In the genomic region with DNA sequence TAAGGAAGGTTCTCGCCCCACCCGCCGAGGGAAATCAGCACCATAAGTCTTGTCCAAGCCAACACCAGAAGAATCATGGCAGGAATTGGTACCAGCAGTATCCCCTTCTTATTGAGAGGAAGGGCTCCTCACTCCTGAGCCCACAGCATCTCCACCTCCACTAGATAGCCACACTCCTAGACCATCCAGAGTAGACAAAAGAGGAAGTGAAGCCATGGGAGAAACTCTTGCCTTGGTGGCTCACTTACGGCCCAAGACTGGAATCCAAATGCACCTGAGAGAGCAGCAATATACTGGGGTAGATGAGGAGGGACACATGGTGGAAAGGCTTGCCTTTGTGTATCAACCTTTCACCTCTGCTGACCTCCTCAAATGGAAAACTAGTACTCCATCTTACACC, we compare ENCODE assay signal across 29 cellular contexts.
"Had no signal": no experiment of that assay in that cellular context is flagged by ENCODE, and none has a peak within 500 bp of the region (broad histone marks: within the 10 kb centered on the region; RNA-seq: fewer than 3 reads in every experiment).

No MANE protein-coding gene starts in this region.

- H3K4me3 ChIP-seq: coronary artery, dorsolateral prefrontal cortex, esophagus muscularis mucosa, esophagus squamous epithelium, gastrocnemius medialis, gastroesophageal sphincter, heart left ventricle, heart right ventricle, hepatocyte had no signal

- H2AFZ ChIP-seq: hepatocyte had no signal

- H3K9me3 Mint-ChIP-seq: dendritic cell treated with granulocyte-macrophage colony-stimulating factor and Interleukin-4, amounts not matched to agents 40 ng/mL and 50 ng/mL, for 4 days; effector memory CD8-positive, alpha-beta T cell had no signal

- ATAC-seq: effector memory CD8-positive, alpha-beta T cell; esophagus mucosa; foreskin keratinocyte; gastrocnemius medialis; gastroesophageal sphincter; heart left ventricle; heart right ventricle had no signal

- H3K27ac ChIP-seq: coronary artery, dorsolateral prefrontal cortex, epithelial cell of prostate, esophagus muscularis mucosa, esophagus squamous epithelium, foreskin keratinocyte, gastrocnemius medialis, gastroesophageal sphincter, heart left ventricle, heart right ventricle, hepatocyte had no signal

- H3K4me2 ChIP-seq: hepatocyte had no signal

- H3K4me1 ChIP-seq: esophagus muscularis mucosa, esophagus squamous epithelium, foreskin keratinocyte, gastrocnemius medialis, gastroesophageal sphincter, heart left ventricle, heart right ventricle had no signal

- H3K27ac Mint-ChIP-seq: dendritic cell treated with granulocyte-macrophage colony-stimulating factor and Interleukin-4, amounts not matched to agents 40 ng/mL and 50 ng/mL, for 4 days; effector memory CD8-positive, alpha-beta T cell; endodermal cell had no signal

- H3K79me2 ChIP-seq: hepatocyte had no signal

- H3K9me3 ChIP-seq: esophagus muscularis mucosa, esophagus squamous epithelium, gastrocnemius medialis, gastroesophageal sphincter, heart right ventricle had no signal

- DNase-seq: cortex of kidney; dermis blood vessel endothelial cell; dorsolateral prefrontal cortex; effector CD4-positive, alpha-beta T cell; effector CD8-positive, alpha-beta T cell; effector memory CD4-positive, alpha-beta T cell; effector memory CD8-positive, alpha-beta T cell; endodermal cell; erythroblast; esophagus squamous epithelium; foreskin fibroblast; foreskin keratinocyte; foreskin melanocyte; gastrocnemius medialis; glutamatergic neuron; head of caudate nucleus; heart left ventricle; heart right ventricle; hippocampal formation had no signal

- H3K36me3 ChIP-seq: esophagus muscularis mucosa, esophagus squamous epithelium, gastrocnemius medialis, gastroesophageal sphincter, heart left ventricle, heart right ventricle had no signal

- FAIRE-seq: endometrium, endothelial cell of umbilical vein, frontal cortex had no signal

- H3K4me3 Mint-ChIP-seq: dendritic cell treated with granulocyte-macrophage colony-stimulating factor and Interleukin-4, amounts not matched to agents 40 ng/mL and 50 ng/mL, for 4 days; effector memory CD8-positive, alpha-beta T cell; endodermal cell had no signal

- H3K27me3 ChIP-seq: esophagus muscularis mucosa, esophagus squamous epithelium, foreskin keratinocyte, gastrocnemius medialis, gastroesophageal sphincter, heart right ventricle, hepatocyte had no signal
